In genomic region chr11:86275493-86276370, GRCh38 we compare ENCODE assay signal across 1 cellular context.
TF ChIP-seq lines count a peak whose summit lies in the region.

No MANE protein-coding gene starts in this region.

TF ChIP-seq in GM12878, 131 proteins besides CTCF, POLR2A, EP300 and RAD21:
- TF ChIP-seq FOXK2 (IDR thresholded peaks at IDR 0.05) (no peak), CBX3 (IDR thresholded peaks at IDR 0.05; ENCODE audit: borderline replicate concordance, low read depth) (no peak), HDGF (IDR thresholded peaks at IDR 0.05) (no peak), BHLHE40 (IDR thresholded peaks at IDR 0.05; ENCODE audit: borderline replicate concordance in 1 of 2, low read depth in 2 of 2, low read length in 1 of 2) (no peak), ATF3 (IDR thresholded peaks at IDR 0.05; ENCODE audit: borderline replicate concordance, extremely low read depth, low read depth, low read length) (no peak)
